ENCODE assay signal across 9 cellular contexts in genomic region chr19:39335168-39335567, GRCh38. TPM values are rescaled to one million over a fixed set of nuclear protein-coding genes. Genes with fewer than 3 reads are reported as not detected.
DNase-seq lines count a peak whose midpoint lies in the region; ATAC-seq and TF ChIP-seq lines count a peak whose summit lies in the region.
"Had no signal": no experiment of that assay in that cellular context is flagged by ENCODE, and none has a peak within 500 bp of the region (broad histone marks: within the 10 kb centered on the region; RNA-seq: fewer than 3 reads in every experiment).

No MANE protein-coding gene starts in this region.

- H3K27ac Mint-ChIP-seq in dendritic cell treated with granulocyte-macrophage colony-stimulating factor and Interleukin-4, amounts not matched to agents 40 ng/mL and 50 ng/mL, for 4 days = peak overlapping the region; percentile 94

- no peaks in the 10 kb centered on the region for H3K4me1 ChIP-seq in skeletal muscle tissue (ENCODE audit: control insufficient read depth in 3 of 3, insufficient read depth in 3 of 3, low read length in 3 of 3)

- no peak for TF ChIP-seq POLR2A in NB4 (IDR thresholded peaks at IDR 0.05; ENCODE audit: extremely low read depth, insufficient read length)

- peak overlapping the region; percentile 83 for H3K4me3 ChIP-seq in NB4 (ENCODE audit: low read depth, low read length)
- H3K4me3 ChIP-seq in skeletal muscle tissue (ENCODE audit: low read length in 3 of 3) = peak overlapping the region; percentile 22 to 63 (median 62)

- intact Hi-C loops in dendritic cell treated with granulocyte-macrophage colony-stimulating factor and Interleukin-4, amounts not matched to agents 40 ng/mL and 50 ng/mL, for 4 days (cut with micrococcal nuclease) = no loop called here
- intact Hi-C loops in posterior vena cava (cut with DNase I) = loop anchor here in 1 of 2 donors (10.0 kb wide), 1 partner anchor 510 kb away; no protein-coding TSS in a partner anchor

- H3K4me3 Mint-ChIP-seq in dendritic cell treated with granulocyte-macrophage colony-stimulating factor and Interleukin-4, amounts not matched to agents 40 ng/mL and 50 ng/mL, for 4 days = peak overlapping the region; percentile 96

- H3K9me3 ChIP-seq in skeletal muscle tissue (ENCODE audit: control insufficient read depth in 3 of 3, low read length in 3 of 3) = no peaks in the 10 kb centered on the region

- peaks cover 48% of the 10 kb centered on the region for H3K36me3 Mint-ChIP-seq in dendritic cell treated with granulocyte-macrophage colony-stimulating factor and Interleukin-4, amounts not matched to agents 40 ng/mL and 50 ng/mL, for 4 days (ENCODE audit: low read depth)

- peaks cover 67% of the 10 kb centered on the region for H3K4me1 Mint-ChIP-seq in dendritic cell treated with granulocyte-macrophage colony-stimulating factor and Interleukin-4, amounts not matched to agents 40 ng/mL and 50 ng/mL, for 4 days (ENCODE audit: low read depth)

- H3K9ac ChIP-seq in skeletal muscle tissue (ENCODE audit: low read depth in 1 of 3, low read length in 3 of 3) = peak overlapping the region; percentile 45 to 62 (median 51)

- no peaks in the 10 kb centered on the region for H3K36me3 ChIP-seq in skeletal muscle tissue (ENCODE audit: control insufficient read depth in 3 of 3, insufficient read depth in 3 of 3, low read length in 3 of 3)

- H3K9me3 Mint-ChIP-seq in dendritic cell treated with granulocyte-macrophage colony-stimulating factor and Interleukin-4, amounts not matched to agents 40 ng/mL and 50 ng/mL, for 4 days = no peaks in the 10 kb centered on the region

- ATAC-seq in GM18502 (IDR thresholded peaks at IDR 0.05; ENCODE audit: poor library complexity, unreplicated experiment) = peak; percentile 7

- no peaks in the 10 kb centered on the region for H3K27me3 ChIP-seq in skeletal muscle tissue (ENCODE audit: control insufficient read depth in 3 of 3, insufficient read depth in 3 of 3, low read length in 3 of 3)

- no peaks in the 10 kb centered on the region for H3K27me3 Mint-ChIP-seq in dendritic cell treated with granulocyte-macrophage colony-stimulating factor and Interleukin-4, amounts not matched to agents 40 ng/mL and 50 ng/mL, for 4 days

- TF ChIP-seq CTCF in NB4 (IDR thresholded peaks at IDR 0.05; ENCODE audit: low read depth, low read length) = no peak

- DNase-seq in NB4 (ENCODE audit: low read depth) = peak; percentile 58
- DNase-seq in NCI-H2171 treated with DMSO at 0.1 percent for 48 hours (lab: John Stamatoyannopoulos, UW) = no peak
- DNase-seq in occipital lobe (lab: John Stamatoyannopoulos, UW) = no peak
- no peak for DNase-seq in superior temporal gyrus (ENCODE audit: extremely low spot score)
- no peak for DNase-seq in posterior vena cava (ENCODE audit: low spot score)

- peak overlapping the region; percentile 64 for H3K27ac ChIP-seq in skeletal muscle tissue (ENCODE audit: low read depth, low read length)

RNA-seq across cellular contexts. Expression of gene GMFG, which starts 0.7 kb away (rescaled TPM):
- total RNA-seq in skeletal muscle tissue (20.9 TPM), occipital lobe (5.3 TPM), posterior vena cava (10 to 100 TPM; 35.0 to 48.4 TPM)

RNA-seq across cellular contexts. Expression of gene SAMD4B, which starts 7.1 kb away (rescaled TPM):
- 22.4 TPM for total RNA-seq in skeletal muscle tissue
- 18.7 TPM for total RNA-seq in occipital lobe
- 100 to 1,000 TPM in 1 of 2 donors, 10 to 100 TPM in 1; 74.5 to 119 TPM for total RNA-seq in posterior vena cava

RNA-seq across cellular contexts. Expression of gene LRFN1, which starts 14.5 kb away (rescaled TPM):
- total RNA-seq in skeletal muscle tissue (0.52 TPM), occipital lobe (6.9 TPM), posterior vena cava (under 1 TPM; 0.29 to 0.32 TPM)

RNA-seq across cellular contexts. Expression of gene IFNL1, which starts 39.0 kb away (rescaled TPM):
- not detected for total RNA-seq in skeletal muscle tissue
- total RNA-seq in occipital lobe = not detected
- total RNA-seq in posterior vena cava = not detected
- total RNA-seq: fibroblast of villous mesenchyme had no signal

RNA-seq across cellular contexts. Expression of gene PAF1, which starts 55.7 kb away (rescaled TPM):
- total RNA-seq in skeletal muscle tissue (25.1 TPM), occipital lobe (29.2 TPM), posterior vena cava (10 to 100 TPM; 26.0 to 28.5 TPM)
